8 cellular contexts compared by ENCODE assay signal in genomic region chr22:40396882-40397281, GRCh38. TPM values are rescaled to one million over a fixed set of nuclear protein-coding genes. Genes with fewer than 3 reads are reported as not detected.
DNase-seq lines count a peak whose midpoint lies in the region; ATAC-seq and TF ChIP-seq lines count a peak whose summit lies in the region.

No MANE protein-coding gene starts in this region.

- peaks cover 48% of the 10 kb centered on the region for H3K79me2 ChIP-seq in DOHH2 (ENCODE audit: control insufficient read depth, low read length)
- H3K79me2 ChIP-seq in trophoblast cell (ENCODE audit: control insufficient read depth, insufficient read depth, low read length, poor library complexity): peaks cover 2% of the 10 kb centered on the region

- H2AK5ac ChIP-seq in trophoblast cell (ENCODE audit: low read length): no peak overlapping the region

- H4K20me1 ChIP-seq in DOHH2 (ENCODE audit: control insufficient read depth, insufficient read depth, low read depth, low read length): no peaks in the 10 kb centered on the region

- H3K27me3 ChIP-seq in DOHH2 (ENCODE audit: control insufficient read depth, low read length): no peaks in the 10 kb centered on the region
- no peaks in the 10 kb centered on the region for H3K27me3 ChIP-seq in trophoblast cell (ENCODE audit: insufficient read depth, low read length)

- H3K36me3 ChIP-seq in DOHH2 (ENCODE audit: control insufficient read depth, low read length) (peaks cover 27% of the 10 kb centered on the region), trophoblast cell (ENCODE audit: control insufficient read depth in 1 of 2, insufficient read depth in 2 of 2, low read length in 2 of 2) (peaks cover 7 to 10% of the 10 kb centered on the region in 2 experiments)

- H3K18ac ChIP-seq in trophoblast cell (ENCODE audit: low read length): no peak overlapping the region

- no peak overlapping the region for H2AFZ ChIP-seq in trophoblast cell (ENCODE audit: insufficient read depth, low read length, poor library complexity)

- no peak overlapping the region for H3K4ac ChIP-seq in trophoblast cell (ENCODE audit: low read depth, low read length)

- H3K4me3 ChIP-seq in DOHH2 (ENCODE audit: low read length): no peak overlapping the region
- H3K4me3 ChIP-seq in fibroblast of pulmonary artery (replicated peaks; ENCODE audit: low read depth, low read length): no peak overlapping the region
- H3K4me3 ChIP-seq in trophoblast cell (ENCODE audit: low read depth, low read length): no peak overlapping the region

- H3K9ac ChIP-seq in trophoblast cell (ENCODE audit: low read length): no peak overlapping the region

- TF ChIP-seq CTCF in DOHH2 (IDR thresholded peaks at IDR 0.05; ENCODE audit: low read depth, low read length, poor library complexity, severe bottlenecking) (no peak), fibroblast of pulmonary artery (IDR thresholded peaks at IDR 0.05; ENCODE audit: low read length, missing control alignments) (no peak)

- H4K12ac ChIP-seq in trophoblast cell (ENCODE audit: low read depth, low read length): no peak overlapping the region

- no peak overlapping the region for H4K8ac ChIP-seq in trophoblast cell (ENCODE audit: low read depth, low read length)

- no peaks in the 10 kb centered on the region for H3K9me2 ChIP-seq in DOHH2 (replicated peaks; ENCODE audit: control insufficient read depth, low read length)

- no peak overlapping the region for H2BK120ac ChIP-seq in trophoblast cell (ENCODE audit: insufficient read depth, low read length, poor library complexity)

- H3K23ac ChIP-seq in trophoblast cell (ENCODE audit: low read length): no peak overlapping the region

- no CpG with 5 or more reads among the region's 4 CpGs for WGBS in trophoblast cell (ENCODE audit: extremely low coverage, insufficient coverage, insufficient read length)

- H3K9me3 ChIP-seq in DOHH2 (ENCODE audit: control insufficient read depth, insufficient read depth, low read length) (no peaks in the 10 kb centered on the region), trophoblast cell (ENCODE audit: insufficient read depth, low read depth, low read length) (no peaks in the 10 kb centered on the region)

- H3K4me1 ChIP-seq in DOHH2 (ENCODE audit: control insufficient read depth, low read length): peaks cover 90% of the 10 kb centered on the region
- peaks cover 4 to 12% of the 10 kb centered on the region in 2 experiments for H3K4me1 ChIP-seq in trophoblast cell (ENCODE audit: control insufficient read depth in 1 of 2, insufficient read depth in 2 of 2, low read length in 2 of 2)

- in situ Hi-C loops in ACHN (cut with HindIII; ENCODE audit: low pct_ligation_motif_present, low pct_unique_long_range_greater_than_20kb, low sequenced_read_pairs): no loop called here

- no peak overlapping the region for H2BK12ac ChIP-seq in trophoblast cell (ENCODE audit: low read length)

- peak overlapping the region; percentile 91 for H3K27ac ChIP-seq in DOHH2 (ENCODE audit: low read depth, low read length)
- H3K27ac ChIP-seq in trophoblast cell (ENCODE audit: low read depth, low read length): peak overlapping the region; percentile 88

- H3K14ac ChIP-seq in trophoblast cell (ENCODE audit: low read length): no peak overlapping the region

- H3K4me2 ChIP-seq in DOHH2 (ENCODE audit: low read length) (peak overlapping the region; percentile 41), trophoblast cell (ENCODE audit: low read length) (peak overlapping the region; percentile 29)

- peak overlapping the region; percentile 16 for H4K91ac ChIP-seq in trophoblast cell (ENCODE audit: low read depth, low read length)

- peak overlapping the region; percentile 65 for H2BK5ac ChIP-seq in trophoblast cell (ENCODE audit: low read depth, low read length, poor library complexity)

- ATAC-seq in GM19351 (IDR thresholded peaks at IDR 0.05; ENCODE audit: unreplicated experiment): no peak

- DNase-seq in NCI-H345 (lab: John Stamatoyannopoulos, UW): peak; percentile 68
- peak; percentile 91 for DNase-seq in fibroblast of pulmonary artery (ENCODE audit: low read depth)
- DNase-seq in trophoblast cell: peak; percentile 95 to 98
- no peak for DNase-seq in C1 segment of cervical spinal cord (lab: John Stamatoyannopoulos, UW)
- no peak for DNase-seq in activated naive CD4-positive, alpha-beta T cell treated with Interleukin-2 at 50 U/mL for 16 hours
- DNase-seq in ACHN: no peak

- H3K79me1 ChIP-seq in trophoblast cell (ENCODE audit: low read length): peaks cover 6% of the 10 kb centered on the region

- peaks cover 39% of the 10 kb centered on the region for H3F3A ChIP-seq in DOHH2 (ENCODE audit: control insufficient read depth, insufficient read depth)

RNA-seq across cellular contexts. Expression of gene SGSM3, which starts 26.5 kb away (rescaled TPM):
- polyA plus RNA-seq in trophoblast cell (2013): 49.6 and 51.5 TPM in 2 replicates

RNA-seq across cellular contexts. Expression of gene ADSL, which starts 50.6 kb away (rescaled TPM):
- polyA plus RNA-seq in trophoblast cell (2013): 46.5 and 47.6 TPM in 2 replicates

Comparison
In these comparisons a context has a peak if more than half of its experiments do, and no peak if none do; other contexts are left out.
1. DNase-seq: peak in NCI-H345 (single experiment), fibroblast of pulmonary artery (single experiment) and trophoblast cell (2 of 2); none in C1 segment of cervical spinal cord (0 of 14), activated naive CD4-positive, alpha-beta T cell treated with Interleukin-2 at 50 U/mL for 16 hours (single experiment) and ACHN (single experiment).